In the genomic region with DNA sequence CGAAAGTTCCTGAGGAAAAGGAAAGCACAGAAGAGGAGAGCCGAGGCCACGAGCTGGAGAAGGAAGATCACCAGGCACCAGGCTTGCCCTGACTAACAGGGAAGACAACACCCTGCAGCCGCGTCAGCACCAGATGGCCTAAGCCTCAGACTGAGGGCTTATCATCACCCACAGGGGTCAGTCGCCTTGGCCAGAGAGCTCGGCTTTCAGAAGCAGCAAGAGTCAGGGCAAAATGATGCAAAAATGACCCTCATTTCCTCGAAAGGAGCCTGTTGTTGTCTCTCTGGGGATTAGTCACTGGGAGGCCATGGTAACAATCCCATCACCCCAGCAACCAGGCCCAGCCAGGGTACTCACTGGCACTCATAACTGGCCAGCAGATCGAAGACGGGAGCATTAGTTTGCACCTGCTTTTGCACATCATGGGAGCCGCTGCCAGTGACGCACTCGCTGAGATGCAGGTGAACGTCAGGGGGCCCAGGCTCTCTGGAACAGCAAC, we compare ENCODE assay signal across 8 cellular contexts. TPM values are rescaled to one million over a fixed set of nuclear protein-coding genes. Genes with fewer than 3 reads are reported as not detected.
DNase-seq lines count a peak whose midpoint lies in the region; ATAC-seq and TF ChIP-seq lines count a peak whose summit lies in the region.

No MANE protein-coding gene starts in this region.

- ATAC-seq in SK-N-SH treated with all-trans-retinoic acid at 6 μM for 48 hours (peak; percentile 87), HG03354 (IDR thresholded peaks at IDR 0.05; ENCODE audit: poor library complexity, severe bottlenecking, unreplicated experiment) (no peak)

- H3K4me3 Mint-ChIP-seq in progenitor cell of endocrine pancreas (ENCODE audit: low read depth), result no peak overlapping the region

- H3K27ac Mint-ChIP-seq in progenitor cell of endocrine pancreas, result peak overlapping the region; percentile 73

- H3K9me3 Mint-ChIP-seq in progenitor cell of endocrine pancreas (ENCODE audit: low read depth), result no peaks in the 10 kb centered on the region

- in situ Hi-C loops in G401 (cut with HindIII; ENCODE audit: low sequenced_read_pairs), result no loop called here

- H3K36me3 Mint-ChIP-seq in progenitor cell of endocrine pancreas (ENCODE audit: insufficient read depth), result peaks cover 3% of the 10 kb centered on the region

- DNase-seq in G401 (ENCODE audit: low spot score) (peak; percentile 73), glomerular endothelial cell (ENCODE audit: extremely low read depth, low read depth, low spot score) (peak; percentile 83), progenitor cell of endocrine pancreas (ENCODE audit: low spot score, unreplicated experiment) (no peak), NCI-H2029 (lab: John Stamatoyannopoulos, UW) (no peak), epidermal melanocyte (ENCODE audit: insufficient read length, low spot score) (no peak)
- no peak for DNase-seq in stimulated activated naive CD4-positive, alpha-beta T cell treated with Interleukin-2 at 50 U/mL for 16 hours (lab: John Stamatoyannopoulos, UW)

- peaks cover 8% of the 10 kb centered on the region for H3K4me1 Mint-ChIP-seq in progenitor cell of endocrine pancreas (ENCODE audit: low read depth)

- TF ChIP-seq CTCF in progenitor cell of endocrine pancreas (IDR thresholded peaks at IDR 0.05; ENCODE audit: unreplicated experiment), result no peak

- H3K27me3 Mint-ChIP-seq in progenitor cell of endocrine pancreas, result no peaks in the 10 kb centered on the region

TF ChIP-seq in SK-N-SH treated with all-trans-retinoic acid at 6 μM for 48 hours, 23 proteins besides CTCF, POLR2A, EP300 and RAD21:
- TF ChIP-seq SNAI2 (CRISPR knock-in tag; IDR thresholded peaks at IDR 0.05) (0 out of 2 replicates have a peak, but pooled peaks have one; percentile 10), TCF4 (CRISPR knock-in tag; IDR thresholded peaks at IDR 0.05; ENCODE audit: borderline replicate concordance) (peak; percentile 52; the same call in 1 of the 2 replicates), ISL1 (CRISPR knock-in tag; IDR thresholded peaks at IDR 0.05) (peak; percentile 27; the same call in 1 of the 2 replicates), ZNF565 (CRISPR knock-in tag; conservative IDR thresholded peaks at IDR 0.05; ENCODE audit: low read depth) (no peak), PPARA (CRISPR knock-in tag; IDR thresholded peaks at IDR 0.05; ENCODE audit: borderline replicate concordance) (0 out of 2 replicates have a peak, but pooled peaks have one; percentile 12), ZFP30 (CRISPR knock-in tag; IDR thresholded peaks at IDR 0.05) (peak; percentile 29; the same call in 1 of the 2 replicates), OSR1 (CRISPR knock-in tag; IDR thresholded peaks at IDR 0.05) (no peak), CSDC2 (CRISPR knock-in tag; IDR thresholded peaks at IDR 0.05) (peak; percentile 41; the same call in 1 of the 2 replicates)
- TF ChIP-seq, protein P1, sequence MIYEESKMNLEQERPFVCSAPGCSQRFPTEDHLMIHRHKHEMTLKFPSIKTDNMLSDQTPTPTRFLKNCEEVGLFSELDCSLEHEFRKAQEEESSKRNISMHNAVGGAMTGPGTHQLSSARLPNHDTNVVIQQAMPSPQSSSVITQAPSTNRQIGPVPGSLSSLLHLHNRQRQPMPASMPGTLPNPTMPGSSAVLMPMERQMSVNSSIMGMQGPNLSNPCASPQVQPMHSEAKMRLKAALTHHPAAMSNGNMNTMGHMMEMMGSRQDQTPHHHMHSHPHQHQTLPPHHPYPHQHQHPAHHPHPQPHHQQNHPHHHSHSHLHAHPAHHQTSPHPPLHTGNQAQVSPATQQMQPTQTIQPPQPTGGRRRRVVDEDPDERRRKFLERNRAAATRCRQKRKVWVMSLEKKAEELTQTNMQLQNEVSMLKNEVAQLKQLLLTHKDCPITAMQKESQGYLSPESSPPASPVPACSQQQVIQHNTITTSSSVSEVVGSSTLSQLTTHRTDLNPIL (CRISPR knock-in tag; IDR thresholded peaks at IDR 0.05; ENCODE audit: low read depth), result no peak
TF ChIP-seq in SK-N-SH treated with all-trans-retinoic acid at 6 μM for 48 hours: peak in this region for 6.

RNA-seq across cellular contexts. Expression of a gene that starts 42.7 kb away (rescaled TPM):
- total RNA-seq in G401 (2014; rRNA removed; shearing (Covaris generic)), result 22.5 and 32.4 TPM in 2 replicates
- 30.5 and 63.2 TPM in 2 replicates for total RNA-seq in glomerular endothelial cell
- 213 and 222 TPM in 2 replicates for total RNA-seq in progenitor cell of endocrine pancreas

Comparison
In these comparisons a context has a peak if more than half of its experiments do, and no peak if none do; other contexts are left out.
1. DNase-seq: peak in G401 (single experiment) and glomerular endothelial cell (single experiment); none in progenitor cell of endocrine pancreas (single experiment), stimulated activated naive CD4-positive, alpha-beta T cell treated with Interleukin-2 at 50 U/mL for 16 hours (single experiment), NCI-H2029 (single experiment) and epidermal melanocyte (single experiment).